Comparison of ENCODE assay signal across 2 cellular contexts in genomic region chr2:74659462-74659861, GRCh38.
TF ChIP-seq lines count a peak whose summit lies in the region.

No MANE protein-coding gene starts in this region.

TF ChIP-seq in GM12878, 131 proteins besides CTCF, POLR2A, EP300 and RAD21:
- peak; percentile 84 for TF ChIP-seq NR2F1 (conservative IDR thresholded peaks at IDR 0.05)
- TF ChIP-seq NRF1 (conservative IDR thresholded peaks at IDR 0.05; ENCODE audit: low read depth, low read length): no peak

TF ChIP-seq in WTC11, 78 proteins besides CTCF, POLR2A, EP300 and RAD21:
- TF ChIP-seq TEAD4 (CRISPR knock-in tag; IDR thresholded peaks at IDR 0.05) (no peak), OVOL2 (CRISPR knock-in tag; IDR thresholded peaks at IDR 0.05; ENCODE audit: borderline replicate concordance) (no peak), E2F1 (CRISPR knock-in tag; IDR thresholded peaks at IDR 0.05) (no peak), ZBTB21 (CRISPR knock-in tag; IDR thresholded peaks at IDR 0.05; ENCODE audit: borderline replicate concordance) (no peak), ZNF138 (CRISPR knock-in tag; conservative IDR thresholded peaks at IDR 0.05) (no peak), ZNF232 (CRISPR knock-in tag; IDR thresholded peaks at IDR 0.05) (no peak), SMAD3 (CRISPR knock-in tag; IDR thresholded peaks at IDR 0.05; ENCODE audit: borderline replicate concordance) (no peak), SOX15 (CRISPR knock-in tag; IDR thresholded peaks at IDR 0.05) (no peak), E2F5 (CRISPR knock-in tag; IDR thresholded peaks at IDR 0.05) (no peak)
